8 cellular contexts compared by ENCODE assay signal in genomic region chr5:174311531-174312269, GRCh38.
DNase-seq lines count a peak whose midpoint lies in the region; ATAC-seq and TF ChIP-seq lines count a peak whose summit lies in the region.

No MANE protein-coding gene starts in this region.

- ATAC-seq in HG02678 (IDR thresholded peaks at IDR 0.05; ENCODE audit: unreplicated experiment) (peak; percentile 71), HG03439 (IDR thresholded peaks at IDR 0.05; ENCODE audit: unreplicated experiment) (no peak)

- peak; percentile 84 for DNase-seq in GM10266 (ENCODE audit: extremely low spot score)
- peak; percentile 85 for DNase-seq in NCI-H748 (lab: John Stamatoyannopoulos, UW; ENCODE audit: unreplicated experiment)
- peak; percentile 83 for DNase-seq in activated CD8-positive, alpha-beta memory T cell treated with anti-CD3 and anti-CD28 coated beads for 24 hours
- peak; percentile 89 for DNase-seq in endothelial cell (ENCODE audit: low spot score)
- peak; percentile 74 for DNase-seq in midbrain (lab: John Stamatoyannopoulos, UW)
- DNase-seq in stimulated activated CD8-positive, alpha-beta memory T cell treated with anti-CD3 and anti-CD28 coated beads, Interleukin-4, amount 100 ng/mL, for 24 hours (ENCODE audit: low read depth): peak; percentile 42

- no peak overlapping the region for H3K4me3 Mint-ChIP-seq in endothelial cell (ENCODE audit: unreplicated experiment)

- no peaks in the 10 kb centered on the region for H3K36me3 Mint-ChIP-seq in endothelial cell (ENCODE audit: low read depth, unreplicated experiment)

- H3K4me1 Mint-ChIP-seq in endothelial cell (ENCODE audit: unreplicated experiment): peaks cover 6% of the 10 kb centered on the region

- TF ChIP-seq CTCF in GM10266 (IDR thresholded peaks at IDR 0.05; ENCODE audit: control insufficient read depth, insufficient read depth, low read depth, missing control alignments) (peak; percentile 95), endothelial cell (IDR thresholded peaks at IDR 0.05; ENCODE audit: unreplicated experiment) (peak; percentile 100)

- H3K9me3 Mint-ChIP-seq in endothelial cell (ENCODE audit: unreplicated experiment): no peaks in the 10 kb centered on the region

- H3K27ac Mint-ChIP-seq in endothelial cell (ENCODE audit: unreplicated experiment): no peak overlapping the region

- peaks cover 5% of the 10 kb centered on the region for H3K27me3 Mint-ChIP-seq in endothelial cell (ENCODE audit: unreplicated experiment)
